Comparison of ENCODE assay signal across 8 cellular contexts in the genomic region with DNA sequence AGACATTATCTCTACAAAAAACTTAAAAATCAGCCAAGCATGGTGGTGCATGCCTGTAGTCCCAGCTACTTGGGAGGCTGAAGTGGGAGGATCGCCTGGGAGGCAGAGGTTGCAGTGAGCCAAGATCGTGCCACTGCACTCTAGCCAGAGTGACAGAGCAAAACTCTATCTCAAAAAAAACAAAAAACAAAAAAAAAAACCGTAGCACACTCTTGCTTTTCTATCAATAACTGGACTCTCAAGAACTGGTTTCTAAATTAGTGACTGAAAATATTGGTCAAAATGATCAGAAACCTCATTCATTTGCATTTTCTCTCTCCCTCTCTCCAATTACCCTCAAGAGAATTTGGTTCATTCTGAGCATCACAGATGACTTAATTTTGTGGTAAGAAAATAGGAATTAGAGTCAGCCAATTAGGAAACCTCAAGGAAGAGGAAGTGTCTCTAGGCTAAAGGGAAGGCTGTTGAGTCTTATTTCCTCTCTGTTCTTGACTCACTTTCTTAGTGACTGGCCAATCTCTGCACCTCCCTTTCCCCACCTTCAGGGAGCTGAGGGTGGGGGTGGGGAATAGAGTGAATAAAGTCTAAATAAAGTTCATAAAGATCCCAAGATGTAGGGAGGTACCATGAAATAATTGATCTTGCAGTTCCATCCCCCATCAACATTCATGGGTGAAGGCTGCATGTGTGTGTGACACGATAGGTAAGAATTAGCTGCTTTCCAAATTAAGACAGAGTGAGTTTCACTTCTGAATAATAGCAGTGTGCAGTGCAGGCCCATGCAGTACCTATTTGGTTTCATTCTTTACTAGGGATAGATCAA. TPM values are rescaled to one million over a fixed set of nuclear protein-coding genes. Genes with fewer than 3 reads are reported as not detected.
A peak's percentile ranks its signal among the peaks of the same experiment; 100 is the strongest.
DNase-seq lines count a peak whose midpoint lies in the region; ATAC-seq and TF ChIP-seq lines count a peak whose summit lies in the region.

No MANE protein-coding gene starts in this region.

- H3K36me3 ChIP-seq in IMR-90 (ENCODE audit: control insufficient read depth, insufficient read depth, low read length) (peaks cover 4% of the 10 kb centered on the region; the same call in 1 of the 2 replicates), smooth muscle cell (ENCODE audit: low read depth) (no peaks in the 10 kb centered on the region)

- H3K9me1 ChIP-seq in IMR-90 (ENCODE audit: insufficient read depth, low read length): peaks cover 9% of the 10 kb centered on the region; the same call in 1 of the 2 replicates

- no peaks in the 10 kb centered on the region for H3F3A ChIP-seq in smooth muscle cell (ENCODE audit: low read depth)

- no peak overlapping the region for H2BK5ac ChIP-seq in IMR-90 (ENCODE audit: low read depth, low read length, poor library complexity, severe bottlenecking)

- in situ Hi-C loops in GM13976 (cut with MboI; ENCODE audit: low sequenced_read_pairs, unreplicated experiment): no loop called here
- in situ Hi-C loops in IMR-90 (cut with MboI; ENCODE audit: low sequenced_read_pairs): no loop called here

- H3K79me2 ChIP-seq in smooth muscle cell (ENCODE audit: low read depth): no peaks in the 10 kb centered on the region

- H4K5ac ChIP-seq in IMR-90 (ENCODE audit: low read depth, low read length): no peak overlapping the region

- WGBS in IMR-90 (ENCODE audit: extremely low coverage in 2 of 2, insufficient read length in 1 of 2), 2 experiments: no CpG with 5 or more reads among the region's 4 CpGs
- WGBS in smooth muscle cell (ENCODE audit: low lambda C conversion rate): 95% methylated on average over 4 of the region's 4 CpGs

- POLR2A ChIA-PET in IMR-90 (lab: Charles Lee; ENCODE audit: unreplicated experiment): no interaction called here
- POLR2A ChIA-PET in RWPE1 (lab: Yijun Ruan, JAX; ENCODE audit: low non-redundant PET): no interaction called here

- no peak overlapping the region for H4K8ac ChIP-seq in IMR-90 (ENCODE audit: low read depth in 2 of 2, low read length in 2 of 2)

- DNase-seq in GM13976 (ENCODE audit: low spot score): peak; percentile 71
- peak; percentile 8 for DNase-seq in IMR-90
- peak; percentile 17 for DNase-seq in activated naive CD4-positive, alpha-beta T cell treated with anti-CD3 and anti-CD28 coated beads, Interleukin-2, amount 50 U/mL, for 16 hours
- DNase-seq in stimulated activated effector memory CD8-positive, alpha-beta T cell treated with anti-CD3 and anti-CD28 coated beads, Interleukin-12 subunit alpha, Interleukin-12 subunit beta, amount 100 ng/mL, for 72 hours (ENCODE audit: low spot score in 2 of 2): peak in 1 of 2 donors; percentile 69
- no peak for DNase-seq in coronary artery (ENCODE audit: low spot score)
- no peak for DNase-seq in RWPE1 (ENCODE audit: low spot score)
- no peak for DNase-seq in smooth muscle cell (lab: John Stamatoyannopoulos, UW; ENCODE audit: unreplicated experiment)

- no peaks in the 10 kb centered on the region for H3K36me3 Mint-ChIP-seq in stimulated activated effector memory CD8-positive, alpha-beta T cell treated with anti-CD3 and anti-CD28 coated beads, Interleukin-12 subunit alpha, Interleukin-12 subunit beta, amount 100 ng/mL, for 72 hours

- no peak overlapping the region for H3K14ac ChIP-seq in IMR-90 (replicated peaks; ENCODE audit: low read depth, low read length)

- H3K9me3 ChIP-seq in IMR-90 (ENCODE audit: control insufficient read depth, insufficient read depth, low read length) (no peaks in the 10 kb centered on the region), smooth muscle cell (replicated peaks; ENCODE audit: low read depth) (no peaks in the 10 kb centered on the region)

- H2AFZ ChIP-seq in IMR-90 (replicated peaks; ENCODE audit: low read length, poor library complexity) (no peak overlapping the region), smooth muscle cell (ENCODE audit: low read depth) (no peak overlapping the region)

- no TSS peak for BruUV-seq in IMR-90 (replicated peaks; lab: Mats Ljungman, UMichigan)

- H3K9ac ChIP-seq in IMR-90 (ENCODE audit: low read depth, low read length) (no peak overlapping the region), smooth muscle cell (ENCODE audit: low read depth) (no peak overlapping the region)

- CTCF ChIA-PET in IMR-90 (lab: Yijun Ruan, JAX): interaction anchor here (1.8 kb wide), 1 partner anchor 10 kb away, joined by 5 read pairs; no protein-coding TSS in a partner anchor
- CTCF ChIA-PET in RWPE1 (lab: Yijun Ruan, JAX): no interaction called here

- H2BK15ac ChIP-seq in IMR-90 (ENCODE audit: low read depth, low read length): no peak overlapping the region

- no peak for TF ChIP-seq RAD21 in IMR-90 (IDR thresholded peaks at IDR 0.05; ENCODE audit: low read length)

- H4K20me1 ChIP-seq in IMR-90 (ENCODE audit: insufficient read depth, low read length) (no peaks in the 10 kb centered on the region), smooth muscle cell (ENCODE audit: low read depth) (no peaks in the 10 kb centered on the region)

- no peak overlapping the region for H2AK5ac ChIP-seq in IMR-90 (ENCODE audit: low read depth, low read length)

- H3K27ac ChIP-seq in IMR-90 (ENCODE audit: insufficient read depth, low read length) (no peak overlapping the region), coronary artery (peak overlapping the region in 1 of 2 donors; percentile 65), RWPE1 (no peak overlapping the region), smooth muscle cell (ENCODE audit: low read depth) (no peak overlapping the region)

- H2BK20ac ChIP-seq in IMR-90 (ENCODE audit: low read depth, low read length): no peak overlapping the region

- H3K56ac ChIP-seq in IMR-90 (ENCODE audit: extremely low read depth, insufficient read depth, low read length): no peak overlapping the region

- no peak overlapping the region for H2AK9ac ChIP-seq in IMR-90 (replicated peaks; ENCODE audit: low read depth, low read length, poor library complexity)

- no peak overlapping the region for H3K23ac ChIP-seq in IMR-90 (ENCODE audit: low read depth, low read length)

- H3K18ac ChIP-seq in IMR-90 (ENCODE audit: low read depth, low read length): no peak overlapping the region

- dilution Hi-C loops in IMR-90 (cut with HindIII; ENCODE audit: low sequenced_read_pairs, unreplicated experiment): no loop called here

- intact Hi-C loops in IMR-90 (cut with micrococcal nuclease): no loop called here

- TF ChIP-seq POLR2A in IMR-90 (IDR thresholded peaks at IDR 0.05; ENCODE audit: low read depth, low read length): no peak

- no peaks in the 10 kb centered on the region for H3K79me1 ChIP-seq in IMR-90 (ENCODE audit: low read depth in 1 of 2, low read length in 2 of 2)

- peak overlapping the region; percentile 89 for H3K27ac Mint-ChIP-seq in stimulated activated effector memory CD8-positive, alpha-beta T cell treated with anti-CD3 and anti-CD28 coated beads, Interleukin-12 subunit alpha, Interleukin-12 subunit beta, amount 100 ng/mL, for 72 hours

- no peaks in the 10 kb centered on the region for H3K9me3 Mint-ChIP-seq in stimulated activated effector memory CD8-positive, alpha-beta T cell treated with anti-CD3 and anti-CD28 coated beads, Interleukin-12 subunit alpha, Interleukin-12 subunit beta, amount 100 ng/mL, for 72 hours

- peaks cover 50% of the 10 kb centered on the region for H3K4me1 Mint-ChIP-seq in stimulated activated effector memory CD8-positive, alpha-beta T cell treated with anti-CD3 and anti-CD28 coated beads, Interleukin-12 subunit alpha, Interleukin-12 subunit beta, amount 100 ng/mL, for 72 hours

- H3K4me2 ChIP-seq in IMR-90 (ENCODE audit: low read depth, low read length): no peak overlapping the region
- no peak overlapping the region for H3K4me2 ChIP-seq in smooth muscle cell

- H3K4me3 Mint-ChIP-seq in stimulated activated effector memory CD8-positive, alpha-beta T cell treated with anti-CD3 and anti-CD28 coated beads, Interleukin-12 subunit alpha, Interleukin-12 subunit beta, amount 100 ng/mL, for 72 hours: peak overlapping the region; percentile 61

- H3K4ac ChIP-seq in IMR-90 (ENCODE audit: low read depth, low read length): no peak overlapping the region

- H4K91ac ChIP-seq in IMR-90 (ENCODE audit: insufficient read depth, low read depth, low read length): no peak overlapping the region

- TF ChIP-seq CTCF in GM13976 (IDR thresholded peaks at IDR 0.05; ENCODE audit: borderline replicate concordance, control extremely low read depth, extremely low read depth, insufficient read depth, missing control alignments) (no peak), IMR-90 (conservative IDR thresholded peaks at IDR 0.05; ENCODE audit: low read depth, low read length) (no peak), coronary artery (IDR thresholded peaks at IDR 0.05) (no peak), RWPE1 (conservative IDR thresholded peaks at IDR 0.05; ENCODE audit: low read depth) (no peak), smooth muscle cell (IDR thresholded peaks at IDR 0.05; ENCODE audit: borderline replicate concordance, insufficient read depth, poor library complexity, severe bottlenecking) (no peak)

- no peaks in the 10 kb centered on the region for H3K27me3 ChIP-seq in IMR-90 (ENCODE audit: control insufficient read depth, insufficient read depth, low read length)
- no peaks in the 10 kb centered on the region for H3K27me3 ChIP-seq in smooth muscle cell (ENCODE audit: low read depth)

- H3K4me1 ChIP-seq in IMR-90 (ENCODE audit: control insufficient read depth, insufficient read depth, low read length) (no peaks in the 10 kb centered on the region), smooth muscle cell (ENCODE audit: low read depth) (no peaks in the 10 kb centered on the region)

- ATAC-seq in GM21528 (IDR thresholded peaks at IDR 0.05; ENCODE audit: low FRiP score, unreplicated experiment): peak; percentile 79
- ATAC-seq in IMR-90 (ENCODE audit: low read depth): no peak
- peak; percentile 71 for ATAC-seq in stimulated activated effector memory CD8-positive, alpha-beta T cell treated with anti-CD3 and anti-CD28 coated beads, Interleukin-12 subunit alpha, Interleukin-12 subunit beta, amount 100 ng/mL, for 72 hours

- no peak overlapping the region for H2BK120ac ChIP-seq in IMR-90 (ENCODE audit: low read depth, low read length)

- H3K4me3 ChIP-seq in IMR-90 (ENCODE audit: insufficient read depth, low read depth, low read length) (no peak overlapping the region), coronary artery (no peak overlapping the region), smooth muscle cell (no peak overlapping the region)

TF ChIP-seq in IMR-90, 13 proteins besides CTCF, POLR2A, EP300 and RAD21:
- TF ChIP-seq SMC3 (IDR thresholded peaks at IDR 0.05; ENCODE audit: low read depth, low read length) (no peak), NFE2L2 (IDR thresholded peaks at IDR 0.05; ENCODE audit: low read depth, low read length) (no peak)

RNA-seq across cellular contexts. Expression of a gene that starts 6.8 kb away (rescaled TPM):
- 435 and 530 TPM in 2 replicates for total RNA-seq in IMR-90 (2012; rRNA removed)
- 171 and 184 TPM in 2 replicates for polyA plus RNA-seq in IMR-90 (2012; rRNA removed)
- polyA plus RNA-seq in IMR-90 (2012; cell fraction: cytosol; rRNA removed): 113 and 127 TPM in 2 replicates
- polyA plus RNA-seq in IMR-90 (2012; cell fraction: nucleus; rRNA removed; ENCODE audit: low replicate concordance): 32.2 and 124 TPM in 2 replicates
- total RNA-seq in smooth muscle cell: 250 and 315 TPM in 2 replicates
- polyA plus RNA-seq in smooth muscle cell: 251 and 255 TPM in 2 replicates

Comparison
In these comparisons a context has a peak if more than half of its experiments do, and no peak if none do; other contexts are left out.
1. DNase-seq: peak in GM13976 (single experiment), IMR-90 (single experiment) and activated naive CD4-positive, alpha-beta T cell treated with anti-CD3 and anti-CD28 coated beads, Interleukin-2, amount 50 U/mL, for 16 hours (single experiment); none in coronary artery (single experiment), RWPE1 (single experiment) and smooth muscle cell (single experiment).